1 cellular context compared by ENCODE assay signal in genomic region chr16:10980811-10981210, GRCh38.
TF ChIP-seq lines count a peak whose summit lies in the region.

No MANE protein-coding gene starts in this region.

TF ChIP-seq in H1, 55 proteins besides CTCF, POLR2A, EP300 and RAD21 (continued from another document):
- TF ChIP-seq CHD2 (IDR thresholded peaks at IDR 0.05; ENCODE audit: low read length) (no peak), PHF8 (conservative IDR thresholded peaks at IDR 0.05; ENCODE audit: low read depth, low read length) (no peak), YY1 (IDR thresholded peaks at IDR 0.05; ENCODE audit: low read depth, low read length) (no peak), POLR2AphosphoS5 (IDR thresholded peaks at IDR 0.05; ENCODE audit: low read depth, low read length) (no peak), KDM4A (IDR thresholded peaks at IDR 0.05; ENCODE audit: low read depth, low read length, severe bottlenecking) (no peak), HDAC2 (IDR thresholded peaks at IDR 0.05; ENCODE audit: borderline replicate concordance in 1 of 2, low read depth in 2 of 2, low read length in 2 of 2) (no peak)
